ENCODE assay signal across 8 cellular contexts in the genomic region with DNA sequence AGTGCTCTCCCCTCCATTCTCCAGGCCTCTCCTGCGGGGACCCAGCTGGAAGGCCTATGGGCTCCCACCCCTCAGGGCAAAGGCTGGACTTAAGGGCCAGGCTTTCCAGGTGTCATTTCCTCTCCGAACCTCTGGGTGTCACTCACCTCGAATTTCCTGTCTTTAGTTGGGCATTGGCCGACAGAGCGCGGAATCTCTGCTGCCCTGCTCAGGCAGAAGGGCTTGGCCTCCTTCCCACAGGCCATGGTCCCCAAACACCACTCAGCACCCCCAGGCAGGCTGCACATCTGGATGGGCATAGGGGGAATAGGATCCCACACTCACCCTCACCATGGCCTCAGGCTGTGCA.
DNase-seq lines count a peak whose midpoint lies in the region; ATAC-seq and TF ChIP-seq lines count a peak whose summit lies in the region.

No MANE protein-coding gene starts in this region.

- H3K9me3 ChIP-seq in upper lobe of right lung: no peaks in the 10 kb centered on the region

- no peak overlapping the region for H3K27ac Mint-ChIP-seq in activated naive CD4-positive, alpha-beta T cell treated with anti-CD3 and anti-CD28 coated beads for 36 hours
- H3K27ac Mint-ChIP-seq in activated naive CD8-positive, alpha-beta T cell treated with anti-CD3 and anti-CD28 coated beads for 36 hours: no peak overlapping the region

- intact Hi-C loops in activated naive CD4-positive, alpha-beta T cell treated with anti-CD3 and anti-CD28 coated beads for 36 hours (cut with micrococcal nuclease): loop anchor here (2.0 kb wide), 1 partner anchor 1598 kb away; no protein-coding TSS in a partner anchor
- intact Hi-C loops in upper lobe of right lung (cut with DNase I): no loop called here

- peak overlapping the region; percentile 43 for H3K4me3 ChIP-seq in upper lobe of right lung

- H3K27me3 Mint-ChIP-seq in activated naive CD4-positive, alpha-beta T cell treated with anti-CD3 and anti-CD28 coated beads for 36 hours (ENCODE audit: low read depth): peaks cover 17% of the 10 kb centered on the region
- peaks cover 30% of the 10 kb centered on the region for H3K27me3 Mint-ChIP-seq in activated naive CD8-positive, alpha-beta T cell treated with anti-CD3 and anti-CD28 coated beads for 36 hours

- ATAC-seq in upper lobe of right lung (peak; percentile 4), HG03378 (IDR thresholded peaks at IDR 0.05; ENCODE audit: unreplicated experiment) (no peak), GM18517 (IDR thresholded peaks at IDR 0.05; ENCODE audit: unreplicated experiment) (no peak)

- H3K9me3 Mint-ChIP-seq in activated naive CD4-positive, alpha-beta T cell treated with anti-CD3 and anti-CD28 coated beads for 36 hours: no peaks in the 10 kb centered on the region
- no peaks in the 10 kb centered on the region for H3K9me3 Mint-ChIP-seq in activated naive CD8-positive, alpha-beta T cell treated with anti-CD3 and anti-CD28 coated beads for 36 hours

- no peak for DNase-seq in activated naive CD4-positive, alpha-beta T cell treated with anti-CD3 and anti-CD28 coated beads for 36 hours
- no peak for DNase-seq in activated naive CD4-positive, alpha-beta T cell treated with Interleukin-2 at 50 U/mL for 16 hours
- no peak for DNase-seq in activated naive CD8-positive, alpha-beta T cell treated with anti-CD3 and anti-CD28 coated beads for 36 hours
- peak; percentile 68 for DNase-seq in islet precursor cell
- DNase-seq in upper lobe of right lung: no peak
- DNase-seq in NCI-H1092 treated with DMSO at 0.1 percent for 48 hours (lab: John Stamatoyannopoulos, UW): no peak

- peaks cover 13% of the 10 kb centered on the region for H3K4me1 Mint-ChIP-seq in activated naive CD4-positive, alpha-beta T cell treated with anti-CD3 and anti-CD28 coated beads for 36 hours (ENCODE audit: low read depth)
- peaks cover 14% of the 10 kb centered on the region for H3K4me1 Mint-ChIP-seq in activated naive CD8-positive, alpha-beta T cell treated with anti-CD3 and anti-CD28 coated beads for 36 hours

- no peaks in the 10 kb centered on the region for H3K36me3 Mint-ChIP-seq in activated naive CD4-positive, alpha-beta T cell treated with anti-CD3 and anti-CD28 coated beads for 36 hours (ENCODE audit: low read depth)
- H3K36me3 Mint-ChIP-seq in activated naive CD8-positive, alpha-beta T cell treated with anti-CD3 and anti-CD28 coated beads for 36 hours: no peaks in the 10 kb centered on the region

- peak overlapping the region; percentile 50 for H3K4me3 Mint-ChIP-seq in activated naive CD4-positive, alpha-beta T cell treated with anti-CD3 and anti-CD28 coated beads for 36 hours
- H3K4me3 Mint-ChIP-seq in activated naive CD8-positive, alpha-beta T cell treated with anti-CD3 and anti-CD28 coated beads for 36 hours: peak overlapping the region; percentile 65

- peaks cover 7% of the 10 kb centered on the region for H3K4me1 ChIP-seq in upper lobe of right lung

- TF ChIP-seq CTCF in upper lobe of right lung (IDR thresholded peaks at IDR 0.05): no peak

- no peaks in the 10 kb centered on the region for H3K36me3 ChIP-seq in upper lobe of right lung

- peaks cover 6% of the 10 kb centered on the region for H3K27me3 ChIP-seq in upper lobe of right lung

- CTCF ChIA-PET in activated naive CD4-positive, alpha-beta T cell treated with anti-CD3 and anti-CD28 coated beads for 36 hours (lab: Charles Lee): interaction anchor here (0.7 to 10.0 kb wide), 7 partner anchors 9 to 294 kb away, joined by 3 to 261 read pairs (median 5); no protein-coding TSS in a partner anchor

- H3K27ac ChIP-seq in upper lobe of right lung: no peak overlapping the region
